2 cellular contexts compared by ENCODE assay signal in the genomic region with DNA sequence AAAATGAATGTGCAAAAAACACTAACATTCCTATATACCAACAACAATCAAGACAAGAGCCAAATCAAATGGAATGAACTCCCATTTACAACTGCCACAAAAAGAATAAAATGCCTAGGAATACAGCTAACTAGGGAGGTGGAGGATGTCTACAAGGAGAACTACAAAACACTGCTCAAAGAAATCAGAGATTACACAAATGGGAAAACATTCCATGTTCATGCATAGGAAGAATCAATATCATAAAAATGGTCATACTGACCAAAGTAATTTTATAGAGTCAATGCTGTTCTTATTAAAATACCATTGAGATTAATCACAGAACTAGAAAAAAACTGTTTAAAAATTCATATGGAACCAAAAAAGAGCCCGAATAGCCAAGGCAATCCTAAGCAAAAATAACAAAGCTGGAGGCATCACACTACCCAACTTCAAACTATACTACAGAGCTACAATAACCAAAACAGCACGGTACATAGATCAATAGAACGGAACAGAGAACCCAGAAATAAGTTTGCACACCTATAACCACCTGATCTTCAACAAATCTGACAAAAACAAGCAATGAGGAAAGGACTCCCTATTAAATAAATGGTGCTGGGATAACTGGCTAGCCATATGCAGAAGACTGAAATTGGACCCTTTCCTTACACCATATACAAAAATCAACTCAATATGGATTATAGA.
TF ChIP-seq lines count a peak whose summit lies in the region.

No MANE protein-coding gene starts in this region.

TF ChIP-seq in HEK293, 187 proteins besides CTCF, POLR2A, EP300 and RAD21:
- TF ChIP-seq, protein P1, sequence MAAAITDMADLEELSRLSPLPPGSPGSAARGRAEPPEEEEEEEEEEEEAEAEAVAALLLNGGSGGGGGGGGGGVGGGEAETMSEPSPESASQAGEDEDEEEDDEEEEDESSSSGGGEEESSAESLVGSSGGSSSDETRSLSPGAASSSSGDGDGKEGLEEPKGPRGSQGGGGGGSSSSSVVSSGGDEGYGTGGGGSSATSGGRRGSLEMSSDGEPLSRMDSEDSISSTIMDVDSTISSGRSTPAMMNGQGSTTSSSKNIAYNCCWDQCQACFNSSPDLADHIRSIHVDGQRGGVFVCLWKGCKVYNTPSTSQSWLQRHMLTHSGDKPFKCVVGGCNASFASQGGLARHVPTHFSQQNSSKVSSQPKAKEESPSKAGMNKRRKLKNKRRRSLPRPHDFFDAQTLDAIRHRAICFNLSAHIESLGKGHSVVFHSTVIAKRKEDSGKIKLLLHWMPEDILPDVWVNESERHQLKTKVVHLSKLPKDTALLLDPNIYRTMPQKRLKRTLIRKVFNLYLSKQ (tag by site-specific recombination; IDR thresholded peaks at IDR 0.05; ENCODE audit: borderline replicate concordance): 0 out of 2 replicates have a peak, but pooled peaks have one; percentile 1
- TF ChIP-seq, protein P2, sequence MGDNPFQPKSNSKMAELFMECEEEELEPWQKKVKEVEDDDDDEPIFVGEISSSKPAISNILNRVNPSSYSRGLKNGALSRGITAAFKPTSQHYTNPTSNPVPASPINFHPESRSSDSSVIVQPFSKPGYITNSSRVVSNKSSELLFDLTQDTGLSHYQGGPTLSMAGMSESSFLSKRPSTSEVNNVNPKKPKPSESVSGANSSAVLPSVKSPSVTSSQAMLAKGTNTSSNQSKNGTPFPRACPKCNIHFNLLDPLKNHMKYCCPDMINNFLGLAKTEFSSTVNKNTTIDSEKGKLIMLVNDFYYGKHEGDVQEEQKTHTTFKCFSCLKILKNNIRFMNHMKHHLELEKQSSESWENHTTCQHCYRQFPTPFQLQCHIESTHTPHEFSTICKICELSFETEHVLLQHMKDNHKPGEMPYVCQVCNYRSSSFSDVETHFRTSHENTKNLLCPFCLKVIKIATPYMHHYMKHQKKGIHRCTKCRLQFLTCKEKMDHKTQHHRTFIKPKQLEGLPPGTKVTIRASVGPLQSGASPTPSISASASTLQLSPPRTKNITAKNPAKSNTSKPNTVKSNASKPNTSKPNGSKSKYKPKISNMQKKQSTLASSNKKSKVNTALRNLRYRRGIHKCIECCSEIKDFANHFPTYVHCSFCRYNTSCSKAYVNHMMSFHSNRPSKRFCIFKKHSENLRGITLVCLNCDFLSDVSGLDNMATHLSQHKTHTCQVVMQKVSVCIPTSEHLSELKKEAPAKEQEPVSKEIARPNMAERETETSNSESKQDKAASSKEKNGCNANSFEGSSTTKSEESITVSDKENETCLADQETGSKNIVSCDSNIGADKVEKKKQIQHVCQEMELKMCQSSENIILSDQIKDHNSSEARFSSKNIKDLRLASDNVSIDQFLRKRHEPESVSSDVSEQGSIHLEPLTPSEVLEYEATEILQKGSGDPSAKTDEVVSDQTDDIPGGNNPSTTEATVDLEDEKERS (tag by site-specific recombination; IDR thresholded peaks at IDR 0.05): peak; percentile 74; the same call in 1 of the 2 replicates
TF ChIP-seq in HEK293: peak in this region for 2; not testable (repeated sequence) for 185.

TF ChIP-seq in K562, 482 proteins besides CTCF, POLR2A, EP300 and RAD21:
- peak; percentile 67; the same call in 1 of the 2 replicates for TF ChIP-seq TRIM28 (IDR thresholded peaks at IDR 0.05)
- peak; percentile 60 for TF ChIP-seq BCOR (IDR thresholded peaks at IDR 0.05)
- peak; percentile 71 for TF ChIP-seq RBM25 (IDR thresholded peaks at IDR 0.05; ENCODE audit: low read depth, low read length, severe bottlenecking)
